25 cellular contexts compared by ENCODE assay signal in genomic region chr1:248810000-248810726, GRCh38. TPM values are rescaled to one million over a fixed set of nuclear protein-coding genes. Genes with fewer than 3 reads are reported as not detected.
DNase-seq lines count a peak whose midpoint lies in the region; ATAC-seq and TF ChIP-seq lines count a peak whose summit lies in the region.
"Had no signal": no experiment of that assay in that cellular context is flagged by ENCODE, and none has a peak within 500 bp of the region (broad histone marks: within the 10 kb centered on the region; RNA-seq: fewer than 3 reads in every experiment).

No MANE protein-coding gene starts in this region.

- H3K23ac ChIP-seq in IMR-90 (ENCODE audit: low read depth, low read length) = no peak overlapping the region

- H2AFZ ChIP-seq in IMR-90 (replicated peaks; ENCODE audit: low read length, poor library complexity) = no peak overlapping the region

- TF ChIP-seq POLR2A in IMR-90 (IDR thresholded peaks at IDR 0.05; ENCODE audit: low read depth, low read length) = no peak

- H3K4me1 ChIP-seq in right atrium auricular region (peaks cover 0 to 17% of the 10 kb centered on the region in 2 donors), IMR-90 (ENCODE audit: control insufficient read depth, insufficient read depth, low read length) (peaks cover 3% of the 10 kb centered on the region; the same call in 1 of the 2 replicates)
- H3K4me1 ChIP-seq: psoas muscle had no signal

- H2BK120ac ChIP-seq in IMR-90 (ENCODE audit: low read depth, low read length) = no peak overlapping the region

- in situ Hi-C loops in IMR-90 (cut with MboI; ENCODE audit: low sequenced_read_pairs) = no loop called here

- H4K8ac ChIP-seq in IMR-90 (ENCODE audit: low read depth in 2 of 2, low read length in 2 of 2) = no peak overlapping the region

- H3K27me3 Mint-ChIP-seq in effector memory CD8-positive, alpha-beta T cell = no peaks in the 10 kb centered on the region
- H3K27me3 Mint-ChIP-seq in stimulated activated memory B cell treated with anti-CD40 and anti-IgM and Interleukin-4, amounts not matched to agents 10 μg/mL and 1 μg/mL and 100 μg/mL, for 72 hours = no peaks in the 10 kb centered on the region
- H3K27me3 Mint-ChIP-seq: stimulated activated naive CD8-positive, alpha-beta T cell treated with anti-CD3 and anti-CD28 coated beads, Interleukin-15, Interleukin-2, amounts not matched to agents 100 ng/mL and 50 ng/mL, for 24 hours had no signal

- BruUV-seq in IMR-90 (replicated peaks; lab: Mats Ljungman, UMichigan) = no TSS peak

- H3K9ac ChIP-seq in IMR-90 (ENCODE audit: low read depth, low read length) = no peak overlapping the region

- H3K4ac ChIP-seq in IMR-90 (ENCODE audit: low read depth, low read length) = no peak overlapping the region

- H3K27me3 ChIP-seq in right atrium auricular region = no peaks in the 10 kb centered on the region
- no peaks in the 10 kb centered on the region for H3K27me3 ChIP-seq in IMR-90 (ENCODE audit: control insufficient read depth, insufficient read depth, low read length)
- H3K27me3 ChIP-seq: transverse colon had no signal

- H3K4me2 ChIP-seq in IMR-90 (ENCODE audit: low read depth, low read length) = no peak overlapping the region

- no peak overlapping the region for H3K56ac ChIP-seq in IMR-90 (ENCODE audit: extremely low read depth, insufficient read depth, low read length)

- no peak overlapping the region for H3K4me3 Mint-ChIP-seq in effector memory CD8-positive, alpha-beta T cell
- no peak overlapping the region for H3K4me3 Mint-ChIP-seq in stimulated activated memory B cell treated with anti-CD40 and anti-IgM and Interleukin-4, amounts not matched to agents 10 μg/mL and 1 μg/mL and 100 μg/mL, for 72 hours
- H3K4me3 Mint-ChIP-seq: stimulated activated naive CD8-positive, alpha-beta T cell treated with anti-CD3 and anti-CD28 coated beads, Interleukin-15, Interleukin-2, amounts not matched to agents 100 ng/mL and 50 ng/mL, for 24 hours had no signal

- peaks cover 3 to 8% of the 10 kb centered on the region in 2 donors for H3K4me1 Mint-ChIP-seq in effector memory CD8-positive, alpha-beta T cell (ENCODE audit: low read depth in 2 of 2)
- H3K4me1 Mint-ChIP-seq in stimulated activated memory B cell treated with anti-CD40 and anti-IgM and Interleukin-4, amounts not matched to agents 10 μg/mL and 1 μg/mL and 100 μg/mL, for 72 hours = peaks cover 35% of the 10 kb centered on the region

- H2AK9ac ChIP-seq in IMR-90 (replicated peaks; ENCODE audit: low read depth, low read length, poor library complexity) = peak overlapping the region; percentile 46

- 40% methylated on average over 1 of the region's 10 CpGs; no CpG with 5 or more reads in 1 of the 2 experiments for WGBS in IMR-90 (ENCODE audit: extremely low coverage in 2 of 2, insufficient read length in 1 of 2), 2 experiments

- peaks cover 14% of the 10 kb centered on the region; the same call in 1 of the 2 replicates for H3K9me1 ChIP-seq in IMR-90 (ENCODE audit: insufficient read depth, low read length)

- H3K36me3 Mint-ChIP-seq in effector memory CD8-positive, alpha-beta T cell (ENCODE audit: insufficient read depth) = peaks cover 30% of the 10 kb centered on the region
- H3K36me3 Mint-ChIP-seq in stimulated activated memory B cell treated with anti-CD40 and anti-IgM and Interleukin-4, amounts not matched to agents 10 μg/mL and 1 μg/mL and 100 μg/mL, for 72 hours = peaks cover 33% of the 10 kb centered on the region

- H3K18ac ChIP-seq in IMR-90 (ENCODE audit: low read depth, low read length) = no peak overlapping the region

- DNase-seq in right atrium auricular region (ENCODE audit: low spot score) (peak; percentile 53), Right ventricle myocardium superior (no peak), IMR-90 (no peak), cerebellar cortex (ENCODE audit: low spot score) (no peak)
- DNase-seq in effector memory CD8-positive, alpha-beta T cell = no peak
- no peak for DNase-seq in stimulated activated CD4-positive, alpha-beta T cell treated with anti-CD3 and anti-CD28 coated beads, Interleukin-4, amount 100 ng/mL, for 24 hours
- DNase-seq: activated CD4-positive, alpha-beta T cell treated with anti-CD3 and anti-CD28 coated beads for 1 hour; activated CD8-positive, alpha-beta memory T cell treated with anti-CD3 and anti-CD28 coated beads, Interleukin-2, amount 50 U/mL, for 4 hours; activated gamma-delta T cell; central memory CD4-positive, alpha-beta T cell; NCI-H187; NCI-H774; SHP77; stimulated activated CD4-positive, alpha-beta T cell treated with anti-CD3 and anti-CD28 coated beads, Interleukin-2, amount 100 ng/mL, for 24 hours; SW 1271; transverse colon had no signal

- H2BK5ac ChIP-seq in IMR-90 (ENCODE audit: low read depth, low read length, poor library complexity, severe bottlenecking) = no peak overlapping the region

- H3K14ac ChIP-seq in IMR-90 (replicated peaks; ENCODE audit: low read depth, low read length) = no peak overlapping the region

- peaks cover 5 to 29% of the 10 kb centered on the region in 2 experiments; a peak in 3 of 4 replicates for H3K79me1 ChIP-seq in IMR-90 (ENCODE audit: low read depth in 1 of 2, low read length in 2 of 2)

- no peak overlapping the region for H4K5ac ChIP-seq in IMR-90 (ENCODE audit: low read depth, low read length)

- H4K20me1 ChIP-seq in IMR-90 (ENCODE audit: insufficient read depth, low read length) = peaks cover 12% of the 10 kb centered on the region

- dilution Hi-C loops in IMR-90 (cut with HindIII; ENCODE audit: low sequenced_read_pairs, unreplicated experiment) = no loop called here

- peak overlapping the region; percentile 54 to 65 for H3K27ac Mint-ChIP-seq in effector memory CD8-positive, alpha-beta T cell
- peak overlapping the region; percentile 31 for H3K27ac Mint-ChIP-seq in stimulated activated memory B cell treated with anti-CD40 and anti-IgM and Interleukin-4, amounts not matched to agents 10 μg/mL and 1 μg/mL and 100 μg/mL, for 72 hours
- H3K27ac Mint-ChIP-seq: stimulated activated naive CD8-positive, alpha-beta T cell treated with anti-CD3 and anti-CD28 coated beads, Interleukin-15, Interleukin-2, amounts not matched to agents 100 ng/mL and 50 ng/mL, for 24 hours had no signal

- POLR2A ChIA-PET in IMR-90 (lab: Charles Lee; ENCODE audit: unreplicated experiment) = interaction anchor here (1.1 kb wide), 1 partner anchor 12 kb away, joined by 3 read pairs; no protein-coding TSS in a partner anchor

- H4K91ac ChIP-seq in IMR-90 (ENCODE audit: insufficient read depth, low read depth, low read length) = no peak overlapping the region

- H3K4me3 ChIP-seq in right atrium auricular region (no peak overlapping the region), IMR-90 (ENCODE audit: insufficient read depth, low read depth, low read length) (no peak overlapping the region)
- H3K4me3 ChIP-seq: mucosa of descending colon, psoas muscle, skin epidermis, transverse colon had no signal

- peaks cover 43% of the 10 kb centered on the region for H3K36me3 ChIP-seq in right atrium auricular region
- peaks cover 30% of the 10 kb centered on the region for H3K36me3 ChIP-seq in IMR-90 (ENCODE audit: control insufficient read depth, insufficient read depth, low read length)

- H3K9me3 ChIP-seq in right atrium auricular region (no peaks in the 10 kb centered on the region), IMR-90 (ENCODE audit: control insufficient read depth, insufficient read depth, low read length) (no peaks in the 10 kb centered on the region)
- H3K9me3 ChIP-seq: mucosa of descending colon, psoas muscle, transverse colon had no signal

- no peak for TF ChIP-seq RAD21 in IMR-90 (IDR thresholded peaks at IDR 0.05; ENCODE audit: low read length)

- H2BK20ac ChIP-seq in IMR-90 (ENCODE audit: low read depth, low read length) = no peak overlapping the region

- CTCF ChIA-PET in IMR-90 (lab: Yijun Ruan, JAX) = no interaction called here

- intact Hi-C loops in Right ventricle myocardium superior (cut with DNase I) = no loop called here
- intact Hi-C loops in IMR-90 (cut with micrococcal nuclease) = loop anchor here (5.0 kb wide), 1 partner anchor 1418 kb away; no protein-coding TSS in a partner anchor

- H3K27ac ChIP-seq in right atrium auricular region (no peak overlapping the region), IMR-90 (ENCODE audit: insufficient read depth, low read length) (no peak overlapping the region)
- H3K27ac ChIP-seq: psoas muscle, transverse colon had no signal

- TF ChIP-seq CTCF in right atrium auricular region (IDR thresholded peaks at IDR 0.05) (no peak), IMR-90 (conservative IDR thresholded peaks at IDR 0.05; ENCODE audit: low read depth, low read length) (no peak)

- no peak overlapping the region for H2BK15ac ChIP-seq in IMR-90 (ENCODE audit: low read depth, low read length)

- H2AK5ac ChIP-seq in IMR-90 (ENCODE audit: low read depth, low read length) = no peak overlapping the region

- no peaks in the 10 kb centered on the region for H3K9me3 Mint-ChIP-seq in effector memory CD8-positive, alpha-beta T cell
- H3K9me3 Mint-ChIP-seq in stimulated activated memory B cell treated with anti-CD40 and anti-IgM and Interleukin-4, amounts not matched to agents 10 μg/mL and 1 μg/mL and 100 μg/mL, for 72 hours = no peaks in the 10 kb centered on the region
- H3K9me3 Mint-ChIP-seq: stimulated activated naive CD8-positive, alpha-beta T cell treated with anti-CD3 and anti-CD28 coated beads, Interleukin-15, Interleukin-2, amounts not matched to agents 100 ng/mL and 50 ng/mL, for 24 hours had no signal

- no peak for ATAC-seq in Right ventricle myocardium superior (ENCODE audit: poor library complexity)
- no peak for ATAC-seq in IMR-90 (ENCODE audit: low read depth)
- no peak for ATAC-seq in effector memory CD8-positive, alpha-beta T cell (replicated peaks)
- no peak for ATAC-seq in stimulated activated memory B cell treated with anti-CD40 and anti-IgM and Interleukin-4, amounts not matched to agents 10 μg/mL and 1 μg/mL and 100 μg/mL, for 72 hours
- no peak for ATAC-seq in activated CD4-positive, CD25-positive, alpha-beta regulatory T cell treated with anti-CD3 and anti-CD28 coated beads, Interleukin-2, amount 50 U/mL, for 24 hours
- ATAC-seq: mucosa of descending colon had no signal

RNA-seq across cellular contexts. Expression of gene SH3BP5L, which starts 15.6 kb away (rescaled TPM):
- 10 to 100 TPM; 13.6 to 18.5 TPM for total RNA-seq in right atrium auricular region
- total RNA-seq in Right ventricle myocardium superior = 19.8 TPM
- total RNA-seq in IMR-90 (2012; rRNA removed) = 23.3 and 25.0 TPM in 2 replicates
- polyA plus RNA-seq in IMR-90 (2012; rRNA removed) = 35.6 and 35.9 TPM in 2 replicates
- 29.6 TPM in 2 replicates for polyA plus RNA-seq in IMR-90 (2012; cell fraction: cytosol; rRNA removed)
- 49.6 and 76.9 TPM in 2 replicates for polyA plus RNA-seq in IMR-90 (2012; cell fraction: nucleus; rRNA removed; ENCODE audit: low replicate concordance)

RNA-seq across cellular contexts. Expression of gene ZNF672, which starts 27.9 kb away (rescaled TPM):
- total RNA-seq in right atrium auricular region (10 to 100 TPM; 55.3 to 59.1 TPM), Right ventricle myocardium superior (41.7 TPM), IMR-90 (2012; rRNA removed) (6.6 and 6.9 TPM in 2 replicates)
- polyA plus RNA-seq in IMR-90 (2012; rRNA removed) = 12.6 and 16.2 TPM in 2 replicates
- 10.4 and 15.2 TPM in 2 replicates for polyA plus RNA-seq in IMR-90 (2012; cell fraction: cytosol; rRNA removed)
- 16.8 and 30.7 TPM in 2 replicates for polyA plus RNA-seq in IMR-90 (2012; cell fraction: nucleus; rRNA removed; ENCODE audit: low replicate concordance)

RNA-seq across cellular contexts. Expression of gene ZNF692, which starts 48.7 kb away (rescaled TPM):
- total RNA-seq in right atrium auricular region = 10 to 100 TPM in 1 of 2 donors, 1 to 10 TPM in 1; 9.7 to 11.8 TPM
- total RNA-seq in Right ventricle myocardium superior = 20.4 TPM
- total RNA-seq in IMR-90 (2012; rRNA removed) = 6.9 and 7.3 TPM in 2 replicates
- 50.4 and 51.5 TPM in 2 replicates for polyA plus RNA-seq in IMR-90 (2012; rRNA removed)
- polyA plus RNA-seq in IMR-90 (2012; cell fraction: cytosol; rRNA removed) = 19.6 and 20.7 TPM in 2 replicates
- 340 and 590 TPM in 2 replicates for polyA plus RNA-seq in IMR-90 (2012; cell fraction: nucleus; rRNA removed; ENCODE audit: low replicate concordance)

RNA-seq across cellular contexts. Expression of gene LYPD8, which starts 54.6 kb away (rescaled TPM):
- total RNA-seq in right atrium auricular region = not detected
- total RNA-seq in Right ventricle myocardium superior = not detected
- total RNA-seq in IMR-90 (2012; rRNA removed) = not detected in 2 replicates
- polyA plus RNA-seq in IMR-90 (2012; rRNA removed) = not detected in 2 replicates
- not detected in 2 replicates for polyA plus RNA-seq in IMR-90 (2012; cell fraction: cytosol; rRNA removed)
- polyA plus RNA-seq in IMR-90 (2012; cell fraction: nucleus; rRNA removed; ENCODE audit: low replicate concordance) = not detected in 2 replicates
- total RNA-seq: epithelial cell of proximal tubule, lower leg skin, OCI-LY7, psoas muscle had no signal
- polyA plus RNA-seq: psoas muscle had no signal
